27 cellular contexts compared by ENCODE assay signal in the genomic region with DNA sequence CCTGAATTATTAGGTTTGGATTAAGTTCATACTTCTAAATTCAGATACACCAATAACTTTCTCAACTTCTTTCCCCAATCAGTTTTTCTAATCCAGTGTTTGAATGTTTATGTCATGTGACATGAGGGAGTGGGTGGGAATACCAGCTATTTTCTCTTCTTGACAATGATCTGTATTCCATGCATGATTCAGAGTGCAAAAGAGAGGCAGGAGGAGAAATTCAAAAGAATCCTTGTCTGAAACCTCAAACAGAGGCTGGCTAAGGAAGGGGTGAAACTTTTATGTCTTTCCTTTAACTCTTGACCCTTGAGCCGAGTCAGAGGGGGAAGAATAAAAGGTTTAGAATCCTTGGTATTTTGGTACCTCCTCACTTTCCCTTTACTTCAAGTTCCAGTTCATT.
DNase-seq lines count a peak whose midpoint lies in the region; ATAC-seq and TF ChIP-seq lines count a peak whose summit lies in the region.
"Had no signal": no experiment of that assay in that cellular context is flagged by ENCODE, and none has a peak within 500 bp of the region (broad histone marks: within the 10 kb centered on the region; RNA-seq: fewer than 3 reads in every experiment).

No MANE protein-coding gene starts in this region.

- in situ Hi-C loops in astrocyte of the spinal cord (cut with HindIII; ENCODE audit: low sequenced_read_pairs): no loop called here

- ATAC-seq in HCT116 (no peak), GM21381 (IDR thresholded peaks at IDR 0.05; ENCODE audit: unreplicated experiment) (no peak), GM21619 (IDR thresholded peaks at IDR 0.05; ENCODE audit: unreplicated experiment) (no peak)
- no peak for ATAC-seq in activated CD4-positive, CD25-positive, alpha-beta regulatory T cell treated with anti-CD3 and anti-CD28 coated beads, Interleukin-2, amount 50 U/mL, for 24 hours
- ATAC-seq: activated T-cell treated with anti-CD3 and anti-CD28 coated beads, Interleukin-2, amount 50 U/mL, for 72 hours had no signal

- no peak for TF ChIP-seq CTCF in HCT116 (IDR thresholded peaks at IDR 0.05 in 2 of 3, conservative IDR thresholded peaks at IDR 0.05 in 1 of 3; ENCODE audit: borderline replicate concordance in 1 of 3, insufficient read depth in 1 of 3, low read depth in 2 of 3, low read length in 2 of 3)
- TF ChIP-seq CTCF in astrocyte of the spinal cord (IDR thresholded peaks at IDR 0.05; ENCODE audit: low read depth, low read length): no peak
- no peak for TF ChIP-seq CTCF in fibroblast of the aortic adventitia (IDR thresholded peaks at IDR 0.05; ENCODE audit: insufficient read depth, low read length)

- intact Hi-C loops in HCT116 (cut with micrococcal nuclease): no loop called here

- H2AFZ ChIP-seq in HCT116 (ENCODE audit: low read depth, low read length, poor library complexity, severe bottlenecking): peak overlapping the region; percentile 15

- DNase-seq in HCT116 (ENCODE audit: low read depth, low spot score) (no peak), astrocyte of the spinal cord (ENCODE audit: low read depth, low spot score) (peak; percentile 36), fibroblast of the aortic adventitia (ENCODE audit: low read depth) (peak; percentile 45), skeletal muscle cell (ENCODE audit: low read depth) (peak; percentile 50), AML-193 (lab: John Stamatoyannopoulos, UW) (no peak)
- DNase-seq: activated CD4-positive, alpha-beta T cell treated with anti-CD3 and anti-CD28 coated beads for 48 hours; activated naive CD4-positive, alpha-beta T cell treated with anti-CD3 and anti-CD28 coated beads for 36 hours; activated T-cell treated with anti-CD3 and anti-CD28 coated beads, Interleukin-2, amount 50 U/mL, for 72 hours; amygdala; CD4-positive, alpha-beta memory T cell; cerebellar nuclear complex; DMS 273 treated with DMSO at 0.1 percent for 48 hours; Kasumi-1; NCI-H1092; NCI-H187 treated with DMSO at 0.1 percent for 48 hours; NCI-H2227 treated with DMSO at 0.1 percent for 48 hours; NCI-H69; small intestine; substantia nigra; upper lobe of left lung had no signal

- no peaks in the 10 kb centered on the region for H3K9me2 ChIP-seq in HCT116 (ENCODE audit: insufficient read depth)

- H3K4me3 ChIP-seq in HCT116 (replicated peaks in 1 of 2; ENCODE audit: low read depth in 1 of 2, low read length in 2 of 2) (no peak overlapping the region), astrocyte of the spinal cord (ENCODE audit: low read depth, low read length) (no peak overlapping the region), fibroblast of the aortic adventitia (ENCODE audit: low read depth, low read length) (no peak overlapping the region), skeletal muscle cell (ENCODE audit: low read depth, low read length) (no peak overlapping the region)
- H3K4me3 ChIP-seq: lung, prostate gland, SJSA1, upper lobe of left lung had no signal

- no peak for TF ChIP-seq POLR2A in HCT116 (IDR thresholded peaks at IDR 0.05; ENCODE audit: borderline replicate concordance, extremely low read depth, insufficient read depth, insufficient read length)

- RAD21 ChIA-PET in HCT116 (lab: Charles Lee; ENCODE audit: low non-redundant PET in 1 of 2, low total read pairs in 2 of 2, uncharacterized antibody in 2 of 2, unreplicated experiment in 2 of 2): no interaction called here

- POLR2A ChIA-PET in HCT116 (lab: Charles Lee): no interaction called here

- H3K27me3 ChIP-seq in HCT116 (ENCODE audit: insufficient read depth, low read length): no peaks in the 10 kb centered on the region
- H3K27me3 ChIP-seq: neutrophil, SJSA1, upper lobe of left lung had no signal

- CTCF ChIA-PET in HCT116 (lab: Charles Lee): no interaction called here

- H3K9me3 ChIP-seq in HCT116 (ENCODE audit: control insufficient read depth in 1 of 2, insufficient read depth in 1 of 2, low read depth in 1 of 2, low read length in 2 of 2): no peaks in the 10 kb centered on the region
- H3K9me3 ChIP-seq: neutrophil, prostate gland, SJSA1, upper lobe of left lung had no signal

- H4K20me1 ChIP-seq in HCT116 (ENCODE audit: insufficient read depth): no peaks in the 10 kb centered on the region

- no peak overlapping the region for H3K9ac ChIP-seq in HCT116 (ENCODE audit: low read length)

- H3K4me2 ChIP-seq in HCT116 (ENCODE audit: low read length): no peak overlapping the region

- no peak overlapping the region for H3K27ac ChIP-seq in HCT116 (ENCODE audit: low read depth, low read length)
- H3K27ac ChIP-seq: neutrophil, prostate gland, SJSA1, upper lobe of left lung had no signal

- no TSS peak for BruUV-seq in HCT116 (replicated peaks; lab: Mats Ljungman, UMichigan)

- H3K79me2 ChIP-seq in HCT116 (ENCODE audit: insufficient read depth, low read length): no peaks in the 10 kb centered on the region

- H3K4me1 ChIP-seq in HCT116 (ENCODE audit: control insufficient read depth in 1 of 2, insufficient read depth in 2 of 2, low read length in 2 of 2): 0 out of 4 replicates have a peak, but pooled peaks cover 0 to 3% of the 10 kb centered on the region in 2 experiments
- H3K4me1 ChIP-seq: prostate gland had no signal

- no peaks in the 10 kb centered on the region for H3K36me3 ChIP-seq in HCT116 (ENCODE audit: control insufficient read depth in 1 of 2, insufficient read depth in 2 of 2, low read length in 2 of 2)
- H3K36me3 ChIP-seq: neutrophil, prostate gland, SJSA1, upper lobe of left lung had no signal

- TF ChIP-seq RAD21 in HCT116 (IDR thresholded peaks at IDR 0.05; ENCODE audit: low read depth): no peak

TF ChIP-seq in HCT116, 20 proteins besides CTCF, POLR2A, EP300 and RAD21:
- TF ChIP-seq EZH2 (IDR thresholded peaks at IDR 0.05): no peak
- TF ChIP-seq, protein P1, sequence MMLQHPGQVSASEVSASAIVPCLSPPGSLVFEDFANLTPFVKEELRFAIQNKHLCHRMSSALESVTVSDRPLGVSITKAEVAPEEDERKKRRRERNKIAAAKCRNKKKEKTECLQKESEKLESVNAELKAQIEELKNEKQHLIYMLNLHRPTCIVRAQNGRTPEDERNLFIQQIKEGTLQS (IDR thresholded peaks at IDR 0.05): no peak
- no peak for TF ChIP-seq FOSL1 (IDR thresholded peaks at IDR 0.05; ENCODE audit: low read depth)
- no peak for TF ChIP-seq EZH2phosphoT487 (IDR thresholded peaks at IDR 0.05; ENCODE audit: borderline replicate concordance)
- no peak for TF ChIP-seq TCF7L2 (IDR thresholded peaks at IDR 0.05; ENCODE audit: borderline replicate concordance, extremely low read depth, insufficient read depth, insufficient read length)
- no peak for TF ChIP-seq SIN3A (IDR thresholded peaks at IDR 0.05; ENCODE audit: low read depth)
- TF ChIP-seq, protein P2, sequence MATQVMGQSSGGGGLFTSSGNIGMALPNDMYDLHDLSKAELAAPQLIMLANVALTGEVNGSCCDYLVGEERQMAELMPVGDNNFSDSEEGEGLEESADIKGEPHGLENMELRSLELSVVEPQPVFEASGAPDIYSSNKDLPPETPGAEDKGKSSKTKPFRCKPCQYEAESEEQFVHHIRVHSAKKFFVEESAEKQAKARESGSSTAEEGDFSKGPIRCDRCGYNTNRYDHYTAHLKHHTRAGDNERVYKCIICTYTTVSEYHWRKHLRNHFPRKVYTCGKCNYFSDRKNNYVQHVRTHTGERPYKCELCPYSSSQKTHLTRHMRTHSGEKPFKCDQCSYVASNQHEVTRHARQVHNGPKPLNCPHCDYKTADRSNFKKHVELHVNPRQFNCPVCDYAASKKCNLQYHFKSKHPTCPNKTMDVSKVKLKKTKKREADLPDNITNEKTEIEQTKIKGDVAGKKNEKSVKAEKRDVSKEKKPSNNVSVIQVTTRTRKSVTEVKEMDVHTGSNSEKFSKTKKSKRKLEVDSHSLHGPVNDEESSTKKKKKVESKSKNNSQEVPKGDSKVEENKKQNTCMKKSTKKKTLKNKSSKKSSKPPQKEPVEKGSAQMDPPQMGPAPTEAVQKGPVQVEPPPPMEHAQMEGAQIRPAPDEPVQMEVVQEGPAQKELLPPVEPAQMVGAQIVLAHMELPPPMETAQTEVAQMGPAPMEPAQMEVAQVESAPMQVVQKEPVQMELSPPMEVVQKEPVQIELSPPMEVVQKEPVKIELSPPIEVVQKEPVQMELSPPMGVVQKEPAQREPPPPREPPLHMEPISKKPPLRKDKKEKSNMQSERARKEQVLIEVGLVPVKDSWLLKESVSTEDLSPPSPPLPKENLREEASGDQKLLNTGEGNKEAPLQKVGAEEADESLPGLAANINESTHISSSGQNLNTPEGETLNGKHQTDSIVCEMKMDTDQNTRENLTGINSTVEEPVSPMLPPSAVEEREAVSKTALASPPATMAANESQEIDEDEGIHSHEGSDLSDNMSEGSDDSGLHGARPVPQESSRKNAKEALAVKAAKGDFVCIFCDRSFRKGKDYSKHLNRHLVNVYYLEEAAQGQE (IDR thresholded peaks at IDR 0.05; ENCODE audit: low read depth): no peak
- TF ChIP-seq SRF (IDR thresholded peaks at IDR 0.05; ENCODE audit: low read depth): no peak
- TF ChIP-seq, protein P3, sequence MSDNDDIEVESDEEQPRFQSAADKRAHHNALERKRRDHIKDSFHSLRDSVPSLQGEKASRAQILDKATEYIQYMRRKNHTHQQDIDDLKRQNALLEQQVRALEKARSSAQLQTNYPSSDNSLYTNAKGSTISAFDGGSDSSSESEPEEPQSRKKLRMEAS (IDR thresholded peaks at IDR 0.05): no peak

Comparison
In these comparisons a context has a peak if more than half of its experiments do, and no peak if none do; other contexts are left out.
1. DNase-seq: peak in astrocyte of the spinal cord (single experiment), fibroblast of the aortic adventitia (single experiment) and skeletal muscle cell (single experiment); none in HCT116 (single experiment) and AML-193 (0 of 2).